29 cellular contexts compared by ENCODE assay signal in the genomic region with DNA sequence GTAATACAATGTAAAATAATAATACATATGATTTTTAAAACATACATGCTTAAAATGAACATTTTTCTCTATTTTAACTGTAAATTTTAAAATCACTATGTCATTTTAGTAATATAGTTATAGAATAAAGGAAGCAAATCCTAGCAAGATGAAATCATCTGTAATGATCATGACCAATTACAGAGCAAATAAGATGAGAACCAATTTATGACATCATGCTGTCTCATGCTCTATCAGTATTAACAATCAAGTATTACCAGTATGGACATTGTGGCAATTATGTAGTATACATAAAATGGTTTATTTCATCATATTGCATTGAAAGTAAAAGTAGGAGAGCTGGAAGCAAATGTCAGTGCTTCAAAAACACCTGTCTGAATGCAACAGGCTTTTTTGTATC.
"Had no signal": no experiment of that assay in that cellular context is flagged by ENCODE, and none has a peak within 500 bp of the region (broad histone marks: within the 10 kb centered on the region; RNA-seq: fewer than 3 reads in every experiment).

No MANE protein-coding gene starts in this region.

- DNase-seq: naive B cell; naive thymus-derived CD8-positive, alpha-beta T cell; nephron progenitor cell; nucleus accumbens; posterior cingulate gyrus; psoas muscle; right cardiac atrium; spleen; stimulated activated CD4-positive, alpha-beta T cell treated with anti-CD3 and anti-CD28 coated beads, Interleukin-12 subunit alpha, Interleukin-12 subunit beta, amount 100 ng/mL, for 4 hours; stimulated activated CD4-positive, alpha-beta T cell treated with anti-CD3 and anti-CD28 coated beads, Interleukin-1b, Interleukin-23, amount 100 ng/mL, for 48 hours; stimulated activated CD4-positive, alpha-beta T cell treated with anti-CD3 and anti-CD28 coated beads, Interleukin-4, amount 100 ng/mL, for 1 hour; stimulated activated CD8-positive, alpha-beta memory T cell treated with anti-CD3 and anti-CD28 coated beads, Interleukin-4, amount 100 ng/mL, for 48 hours; stimulated activated naive CD4-positive, alpha-beta T cell; stimulated activated naive CD8-positive, alpha-beta T cell treated with anti-CD3 and anti-CD28 coated beads, Interleukin-15, amount 100 ng/mL, for 72 hours; stimulated activated naive CD8-positive, alpha-beta T cell treated with anti-CD3 and anti-CD28 coated beads, Interleukin-15, Interleukin-2, amounts not matched to agents 100 U/mL and 50 U/mL, for 24 hours; substantia nigra; testis; tibial artery; transverse colon; upper lobe of right lung; uterus had no signal

- H3K79me2 ChIP-seq: parathyroid adenoma had no signal

- H3K4me2 ChIP-seq: smooth muscle cell had no signal

- H3K36me3 ChIP-seq: suprapubic skin, tibial artery, transverse colon, upper lobe of right lung, uterus had no signal

- H2AFZ ChIP-seq: parathyroid adenoma had no signal

- H3K4me1 ChIP-seq: parathyroid adenoma, psoas muscle, spleen, suprapubic skin, testis, tibial artery, transverse colon, upper lobe of right lung, uterus had no signal

- H3K27ac ChIP-seq: neutrophil, parathyroid adenoma, psoas muscle, skin epidermis, spleen, suprapubic skin, testis, tibial artery, transverse colon, upper lobe of right lung, uterus had no signal

- ATAC-seq: naive thymus-derived CD8-positive, alpha-beta T cell; natural killer cell treated with Interleukin-12 subunit alpha and Interleukin-12 subunit beta and Interleukin-15 and Interleukin-18, amount 100 ng/mL, for 72 hours; psoas muscle; right cardiac atrium; sciatic nerve; stimulated activated memory B cell treated with anti-CD40 and anti-IgM and Interleukin-4, amounts not matched to agents 10 μg/mL and 1 μg/mL and 100 μg/mL, for 72 hours; stimulated activated naive CD8-positive, alpha-beta T cell treated with anti-CD3 and anti-CD28 coated beads, Interleukin-15, amount 100 ng/mL, for 72 hours; stimulated activated naive CD8-positive, alpha-beta T cell treated with anti-CD3 and anti-CD28 coated beads, Interleukin-15, Interleukin-2, amounts not matched to agents 100 U/mL and 50 U/mL, for 24 hours; upper lobe of right lung had no signal

- H3K4me3 ChIP-seq: psoas muscle, skin epidermis, smooth muscle cell, spleen, suprapubic skin, testis, tibial artery, transverse colon, upper lobe of right lung, uterus had no signal

- H3K9me3 ChIP-seq: neutrophil, psoas muscle, suprapubic skin, testis, tibial artery, transverse colon, upper lobe of right lung, uterus had no signal

- H3K9ac ChIP-seq: parathyroid adenoma had no signal

- H3K27me3 ChIP-seq: neutrophil, spleen, suprapubic skin, testis, tibial artery, transverse colon, upper lobe of right lung, uterus had no signal
